21 cellular contexts compared by ENCODE assay signal in the genomic region with DNA sequence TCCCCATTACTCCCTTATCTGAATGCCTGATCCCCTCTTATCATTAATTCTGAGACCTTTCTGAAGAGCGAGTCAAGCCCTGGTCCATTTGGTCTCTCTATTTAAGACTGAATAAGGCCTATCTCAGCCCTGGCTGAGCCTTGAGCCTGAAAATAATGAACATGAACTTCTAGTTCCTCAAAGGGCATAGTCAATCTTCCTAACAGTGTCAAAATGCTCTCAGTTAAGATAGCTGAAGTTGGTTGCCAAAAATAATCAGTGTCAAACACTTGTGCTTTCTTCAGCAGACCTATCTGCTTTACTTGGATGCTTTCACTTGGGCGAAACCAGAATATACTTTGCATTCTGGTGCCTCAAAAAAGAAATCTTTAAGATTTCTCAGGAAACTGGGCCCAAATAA.
"Had no signal": no experiment of that assay in that cellular context is flagged by ENCODE, and none has a peak within 500 bp of the region (broad histone marks: within the 10 kb centered on the region; RNA-seq: fewer than 3 reads in every experiment).

No MANE protein-coding gene starts in this region.

- ATAC-seq: activated naive CD4-positive, alpha-beta T cell treated with anti-CD3 and anti-CD28 coated beads, Interleukin-2, amount 50 U/mL, for 72 hours; body of pancreas; gastroesophageal sphincter; natural killer cell; sciatic nerve; stimulated activated naive CD8-positive, alpha-beta T cell treated with anti-CD3 and anti-CD28 coated beads, Interleukin-15, amount 100 ng/mL, for 72 hours had no signal

- H3K4me3 ChIP-seq: adrenal gland, body of pancreas, gastroesophageal sphincter, lung, skin epidermis, vagina had no signal

- H3K4me1 ChIP-seq: adrenal gland, body of pancreas, gastroesophageal sphincter, vagina had no signal

- H3K4me3 Mint-ChIP-seq: natural killer cell; stimulated activated naive CD8-positive, alpha-beta T cell treated with anti-CD3 and anti-CD28 coated beads, Interleukin-15, amount 100 ng/mL, for 72 hours; type B pancreatic cell had no signal

- H3K9me3 ChIP-seq: adrenal gland, body of pancreas, gastroesophageal sphincter, vagina had no signal

- H3K4me1 Mint-ChIP-seq: stimulated activated naive CD8-positive, alpha-beta T cell treated with anti-CD3 and anti-CD28 coated beads, Interleukin-15, amount 100 ng/mL, for 72 hours had no signal

- H3K27me3 ChIP-seq: adrenal gland, body of pancreas, gastroesophageal sphincter, vagina had no signal

- H3K27ac ChIP-seq: adrenal gland, body of pancreas, gastroesophageal sphincter, skin epidermis, vagina had no signal

- DNase-seq: activated CD4-positive, alpha-beta T cell treated with anti-CD3 and anti-CD28 coated beads for 4 hours; activated CD4-positive, alpha-beta T cell treated with anti-CD3 and anti-CD28 coated beads, Interleukin-2, amount 50 U/mL, for 48 hours; activated CD8-positive, alpha-beta memory T cell treated with anti-CD3 and anti-CD28 coated beads for 24 hours; activated naive CD4-positive, alpha-beta T cell; adrenal gland; aorta; body of pancreas; mesendoderm; natural killer cell; posterior cingulate gyrus; stimulated activated CD4-positive, alpha-beta T cell treated with anti-CD3 and anti-CD28 coated beads, Interleukin-12 subunit alpha, Interleukin-12 subunit beta, amount 100 ng/mL, for 4 hours; stimulated activated CD4-positive, alpha-beta T cell treated with anti-CD3 and anti-CD28 coated beads, Interleukin-4, amount 100 ng/mL, for 1 hour; stimulated activated naive CD8-positive, alpha-beta T cell treated with anti-CD3 and anti-CD28 coated beads, Interleukin-15, amount 100 ng/mL, for 72 hours; substantia nigra had no signal

- H3K27me3 Mint-ChIP-seq: stimulated activated naive CD8-positive, alpha-beta T cell treated with anti-CD3 and anti-CD28 coated beads, Interleukin-15, amount 100 ng/mL, for 72 hours; type B pancreatic cell had no signal

- H3K27ac Mint-ChIP-seq: natural killer cell, type B pancreatic cell had no signal

- H3K36me3 Mint-ChIP-seq: natural killer cell had no signal

- H3K9me3 Mint-ChIP-seq: activated naive CD4-positive, alpha-beta T cell treated with anti-CD3 and anti-CD28 coated beads, Interleukin-2, amount 50 U/mL, for 72 hours; natural killer cell; stimulated activated naive CD8-positive, alpha-beta T cell treated with anti-CD3 and anti-CD28 coated beads, Interleukin-15, amount 100 ng/mL, for 72 hours; type B pancreatic cell had no signal
